1 cellular context compared by ENCODE assay signal in the genomic region with DNA sequence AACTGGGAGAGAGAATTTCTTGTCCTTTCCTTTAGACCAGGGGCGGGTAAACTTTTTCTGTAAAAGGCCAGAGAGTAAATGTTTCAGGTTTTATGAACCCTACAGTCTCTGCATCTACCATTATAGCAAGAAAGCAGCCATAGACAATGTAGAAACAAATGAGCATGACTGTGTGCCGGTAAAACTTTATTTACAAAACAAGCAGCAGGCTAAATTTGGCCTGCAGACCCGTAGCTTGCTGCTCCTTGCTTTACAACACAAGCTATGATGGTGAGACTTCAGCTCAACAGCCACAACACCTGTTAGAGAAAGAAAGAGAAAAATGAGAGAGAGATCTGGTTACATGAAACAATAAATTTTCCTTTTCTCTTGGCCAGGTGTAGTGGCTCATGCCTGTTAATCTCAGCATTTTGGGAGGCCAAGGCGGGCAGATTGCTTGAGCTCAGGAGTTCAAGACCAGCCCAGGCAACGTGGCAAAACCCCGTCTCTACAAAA.
TF ChIP-seq lines count a peak whose summit lies in the region.

No MANE protein-coding gene starts in this region.

TF ChIP-seq in K562, 482 proteins besides CTCF, POLR2A, EP300 and RAD21:
- no peak for TF ChIP-seq TCFL5 (CRISPR knock-in tag; conservative IDR thresholded peaks at IDR 0.05)
- TF ChIP-seq, protein P1, sequence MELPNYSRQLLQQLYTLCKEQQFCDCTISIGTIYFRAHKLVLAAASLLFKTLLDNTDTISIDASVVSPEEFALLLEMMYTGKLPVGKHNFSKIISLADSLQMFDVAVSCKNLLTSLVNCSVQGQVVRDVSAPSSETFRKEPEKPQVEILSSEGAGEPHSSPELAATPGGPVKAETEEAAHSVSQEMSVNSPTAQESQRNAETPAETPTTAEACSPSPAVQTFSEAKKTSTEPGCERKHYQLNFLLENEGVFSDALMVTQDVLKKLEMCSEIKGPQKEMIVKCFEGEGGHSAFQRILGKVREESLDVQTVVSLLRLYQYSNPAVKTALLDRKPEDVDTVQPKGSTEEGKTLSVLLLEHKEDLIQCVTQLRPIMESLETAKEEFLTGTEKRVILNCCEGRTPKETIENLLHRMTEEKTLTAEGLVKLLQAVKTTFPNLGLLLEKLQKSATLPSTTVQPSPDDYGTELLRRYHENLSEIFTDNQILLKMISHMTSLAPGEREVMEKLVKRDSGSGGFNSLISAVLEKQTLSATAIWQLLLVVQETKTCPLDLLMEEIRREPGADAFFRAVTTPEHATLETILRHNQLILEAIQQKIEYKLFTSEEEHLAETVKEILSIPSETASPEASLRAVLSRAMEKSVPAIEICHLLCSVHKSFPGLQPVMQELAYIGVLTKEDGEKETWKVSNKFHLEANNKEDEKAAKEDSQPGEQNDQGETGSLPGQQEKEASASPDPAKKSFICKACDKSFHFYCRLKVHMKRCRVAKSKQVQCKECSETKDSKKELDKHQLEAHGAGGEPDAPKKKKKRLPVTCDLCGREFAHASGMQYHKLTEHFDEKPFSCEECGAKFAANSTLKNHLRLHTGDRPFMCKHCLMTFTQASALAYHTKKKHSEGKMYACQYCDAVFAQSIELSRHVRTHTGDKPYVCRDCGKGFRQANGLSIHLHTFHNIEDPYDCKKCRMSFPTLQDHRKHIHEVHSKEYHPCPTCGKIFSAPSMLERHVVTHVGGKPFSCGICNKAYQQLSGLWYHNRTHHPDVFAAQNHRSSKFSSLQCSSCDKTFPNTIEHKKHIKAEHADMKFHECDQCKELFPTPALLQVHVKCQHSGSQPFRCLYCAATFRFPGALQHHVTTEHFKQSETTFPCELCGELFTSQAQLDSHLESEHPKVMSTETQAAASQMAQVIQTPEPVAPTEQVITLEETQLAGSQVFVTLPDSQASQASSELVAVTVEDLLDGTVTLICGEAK (IDR thresholded peaks at IDR 0.05): peak; percentile 71
- TF ChIP-seq, protein P1 (CRISPR knock-in tag; IDR thresholded peaks at IDR 0.05): no peak
- no peak for TF ChIP-seq ELK3 (CRISPR knock-in tag; IDR thresholded peaks at IDR 0.05)
- TF ChIP-seq ZKSCAN1 (IDR thresholded peaks at IDR 0.05; ENCODE audit: low read depth, low read length): no peak
- TF ChIP-seq ARID2 (IDR thresholded peaks at IDR 0.05): no peak
- TF ChIP-seq POLR3A (IDR thresholded peaks at IDR 0.05; ENCODE audit: borderline replicate concordance, extremely low read depth, insufficient read depth, insufficient read length): no peak
